21 cellular contexts compared by ENCODE assay signal in genomic region chr5:77326142-77326541, GRCh38.
DNase-seq lines count a peak whose midpoint lies in the region; ATAC-seq and TF ChIP-seq lines count a peak whose summit lies in the region.
"Had no signal": no experiment of that assay in that cellular context is flagged by ENCODE, and none has a peak within 500 bp of the region (broad histone marks: within the 10 kb centered on the region; RNA-seq: fewer than 3 reads in every experiment).

No MANE protein-coding gene starts in this region.

- TF ChIP-seq POLR2A in spleen (IDR thresholded peaks at IDR 0.05) = no peak

- peak overlapping the region; percentile 4 to 44 (median 34) for H3K27ac Mint-ChIP-seq in brain
- no peak overlapping the region for H3K27ac Mint-ChIP-seq in immature natural killer cell

- CTCF ChIA-PET in HEK293 (lab: Yijun Ruan, JAX) = interaction anchor here (1.1 kb wide), 1 partner anchor 9 kb away, joined by 4 read pairs; no protein-coding TSS in a partner anchor

- no peaks in the 10 kb centered on the region for H3K4me1 ChIP-seq in HEK293 (ENCODE audit: control insufficient read depth, insufficient read depth, low read length)
- H3K4me1 ChIP-seq in mesenchymal stem cell (ENCODE audit: control insufficient read depth, insufficient read depth, low read depth, low read length) = peaks cover 1% of the 10 kb centered on the region
- no peaks in the 10 kb centered on the region for H3K4me1 ChIP-seq in spleen
- H3K4me1 ChIP-seq: A549, BE2C, SJCRH30 had no signal

- no peak overlapping the region for H3K14ac ChIP-seq in mesenchymal stem cell (ENCODE audit: low read length in 2 of 2)

- H2BK5ac ChIP-seq in mesenchymal stem cell (ENCODE audit: low read depth, low read length, poor library complexity, severe bottlenecking) = no peak overlapping the region

- H3K27me3 Mint-ChIP-seq in brain (peaks cover 5% of the 10 kb centered on the region), immature natural killer cell (ENCODE audit: low read depth in 3 of 3) (peaks cover 0 to 8% (median 2%) of the 10 kb centered on the region in 3 donors)

- H3K36me3 Mint-ChIP-seq in brain (no peaks in the 10 kb centered on the region), immature natural killer cell (no peaks in the 10 kb centered on the region)

- DNase-seq in mesenchymal stem cell (peak; percentile 54), superior temporal gyrus (ENCODE audit: extremely low spot score) (peak; percentile 40), immature natural killer cell (no peak), spleen (no peak)
- DNase-seq: BE2C, COR-L47, DMS79, GOT3, HCEC 1CT, KBM-7, NCI-H1105, NCI-H2029 treated with DMSO at 0.1 percent for 48 hours, NCI-H2171, NCI-H345, NCI-H524, OCI-M1, SJCRH30 had no signal

- H4K91ac ChIP-seq in mesenchymal stem cell (ENCODE audit: low read length) = no peak overlapping the region

- H3K9me3 Mint-ChIP-seq in brain (peaks cover 0 to 4% (median 0%) of the 10 kb centered on the region in 5 experiments), immature natural killer cell (no peaks in the 10 kb centered on the region)

- H2BK15ac ChIP-seq in mesenchymal stem cell (ENCODE audit: low read depth, poor library complexity, severe bottlenecking) = no peak overlapping the region

- H3K36me3 ChIP-seq in HEK293 (ENCODE audit: control insufficient read depth in 2 of 2, insufficient read depth in 1 of 2, low read length in 2 of 2) (no peaks in the 10 kb centered on the region), mesenchymal stem cell (ENCODE audit: control insufficient read depth in 1 of 2, insufficient read depth in 2 of 2, low read depth in 1 of 2, low read length in 2 of 2) (no peaks in the 10 kb centered on the region), spleen (no peaks in the 10 kb centered on the region)
- H3K36me3 ChIP-seq: BE2C, SJCRH30 had no signal

- 100% methylated on average over 1 of the region's 1 CpG for WGBS in mesenchymal stem cell
- WGBS in spleen, 5 donors = 95 to 100% (median 97%) methylated on average over 1 of the region's 1 CpG

- no peak overlapping the region for H3K27ac ChIP-seq in HEK293 (ENCODE audit: extremely low read depth, low read depth, low read length)
- no peak overlapping the region for H3K27ac ChIP-seq in mesenchymal stem cell (ENCODE audit: low read length, poor library complexity, severe bottlenecking)
- no peak overlapping the region for H3K27ac ChIP-seq in spleen
- H3K27ac ChIP-seq: A549, SJCRH30 had no signal

- H3K4me1 Mint-ChIP-seq in brain = peaks cover 21% of the 10 kb centered on the region
- H3K4me1 Mint-ChIP-seq in immature natural killer cell = no peaks in the 10 kb centered on the region

- H3K9me3 ChIP-seq in HEK293 (ENCODE audit: control insufficient read depth, insufficient read depth, low read depth, low read length) (no peaks in the 10 kb centered on the region), mesenchymal stem cell (ENCODE audit: control insufficient read depth, low read length) (no peaks in the 10 kb centered on the region), spleen (no peaks in the 10 kb centered on the region)
- H3K9me3 ChIP-seq: A549, BE2C, SJCRH30 had no signal

- H2BK12ac ChIP-seq in mesenchymal stem cell (ENCODE audit: low read length in 2 of 2) = no peak overlapping the region

- H2AK5ac ChIP-seq in mesenchymal stem cell (ENCODE audit: low read length, severe bottlenecking) = no peak overlapping the region

- intact Hi-C loops in spleen (cut with DNase I; ENCODE audit: low total_unique reads) = no loop called here

- POLR2A ChIA-PET in HEK293 (lab: Yijun Ruan, JAX) = no interaction called here

- H3K18ac ChIP-seq in mesenchymal stem cell (ENCODE audit: low read depth in 1 of 2, low read length in 2 of 2) = no peak overlapping the region

- no peaks in the 10 kb centered on the region for H3K79me1 ChIP-seq in mesenchymal stem cell (replicated peaks; ENCODE audit: low read length, poor library complexity, severe bottlenecking)

- TF ChIP-seq CTCF in HEK293 (tag by site-specific recombination; IDR thresholded peaks at IDR 0.05) (no peak), brain (conservative IDR thresholded peaks at IDR 0.05) (no peak), spleen (IDR thresholded peaks at IDR 0.05 in 8 of 11, conservative IDR thresholded peaks at IDR 0.05 in 3 of 11) (no peak)

- H2AFZ ChIP-seq in mesenchymal stem cell (ENCODE audit: low read depth, low read length) = no peak overlapping the region

- H2BK120ac ChIP-seq in mesenchymal stem cell (ENCODE audit: low read depth, low read length) = no peak overlapping the region

- H3K23ac ChIP-seq in mesenchymal stem cell (ENCODE audit: low read length in 2 of 2) = no peak overlapping the region

- H3K4me3 ChIP-seq in HEK293 (ENCODE audit: low read depth, low read length) = no peak overlapping the region
- H3K4me3 ChIP-seq in mesenchymal stem cell (ENCODE audit: insufficient read depth in 1 of 2, low read depth in 1 of 2, low read length in 2 of 2) = no peak overlapping the region
- no peak overlapping the region for H3K4me3 ChIP-seq in spleen
- H3K4me3 ChIP-seq: A549, SJCRH30 had no signal

- no peak overlapping the region for H3K4ac ChIP-seq in mesenchymal stem cell (ENCODE audit: low read depth in 1 of 2, low read length in 2 of 2)

- H3K27me3 ChIP-seq in mesenchymal stem cell (ENCODE audit: control insufficient read depth in 1 of 2, insufficient read depth in 1 of 2, low read length in 2 of 2) (peaks cover 1 to 10% of the 10 kb centered on the region in 2 experiments), spleen (replicated peaks in 1 of 7) (peaks cover 0 to 9% (median 0%) of the 10 kb centered on the region in 7 donors)
- H3K27me3 ChIP-seq: BE2C, SJCRH30 had no signal

- H3K9ac ChIP-seq in mesenchymal stem cell (ENCODE audit: low read length) = no peak overlapping the region

- H3K4me3 Mint-ChIP-seq in brain (no peak overlapping the region), immature natural killer cell (no peak overlapping the region)

- ATAC-seq in GM19455 (IDR thresholded peaks at IDR 0.05; ENCODE audit: unreplicated experiment) = no peak
- ATAC-seq: A549 had no signal

- H3K4me2 ChIP-seq in mesenchymal stem cell (ENCODE audit: low read length, poor library complexity, severe bottlenecking) = no peak overlapping the region
- H3K4me2 ChIP-seq: A549 had no signal

- no peak overlapping the region for H4K8ac ChIP-seq in mesenchymal stem cell (ENCODE audit: low read length)

TF ChIP-seq in HEK293, 187 proteins besides CTCF, POLR2A, EP300 and RAD21:
- TF ChIP-seq ZIC2 (tag by site-specific recombination; IDR thresholded peaks at IDR 0.05) (0 out of 2 replicates have a peak, but pooled peaks have one; percentile 21), ZFHX2 (tag by site-specific recombination; conservative IDR thresholded peaks at IDR 0.05) (no peak), KLF16 (tag by site-specific recombination; IDR thresholded peaks at IDR 0.05) (no peak)

Comparison
In these comparisons a context has a peak if more than half of its experiments do, and no peak if none do; other contexts are left out.
1. H3K27ac Mint-ChIP-seq: peak in brain (5 of 5); none in immature natural killer cell (0 of 6).
2. DNase-seq: peak in mesenchymal stem cell (single experiment) and superior temporal gyrus (single experiment); none in immature natural killer cell (0 of 3) and spleen (single experiment).